In the genomic region with DNA sequence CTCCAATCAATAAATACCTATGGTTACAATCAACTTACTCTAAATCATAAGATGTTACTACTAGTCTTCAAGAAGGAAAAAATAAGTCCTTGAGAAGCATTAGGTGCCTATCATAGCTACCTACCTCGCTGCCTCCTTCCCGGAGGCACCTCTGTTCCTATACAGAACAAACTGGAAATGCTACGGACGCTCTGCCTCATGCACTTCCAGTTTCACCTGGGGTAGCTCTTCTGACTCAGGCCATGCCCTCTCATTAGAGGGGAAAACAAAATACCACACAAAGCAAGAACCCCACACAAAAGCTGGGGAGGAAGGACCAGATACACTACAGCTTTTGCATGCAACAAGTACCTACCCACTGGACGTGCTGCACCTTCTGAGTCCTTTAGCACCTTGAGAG, we compare ENCODE assay signal across 22 cellular contexts. TPM values are rescaled to one million over a fixed set of nuclear protein-coding genes. Genes with fewer than 3 reads are reported as not detected.
"Had no signal": no experiment of that assay in that cellular context is flagged by ENCODE, and none has a peak within 500 bp of the region (broad histone marks: within the 10 kb centered on the region; RNA-seq: fewer than 3 reads in every experiment).

No MANE protein-coding gene starts in this region.

- H3K4me1 ChIP-seq: testis had no signal

- H3K9me3 ChIP-seq: gastroesophageal sphincter, right atrium auricular region, testis, transverse colon had no signal

- FAIRE-seq: bronchial epithelial cell, colon, kidney had no signal

- H3K4me3 ChIP-seq: gastroesophageal sphincter, right atrium auricular region, testis, transverse colon had no signal

- ATAC-seq: activated CD4-positive, alpha-beta T cell treated with anti-CD3 and anti-CD28 coated beads for 36 hours; activated CD8-positive, alpha-beta memory T cell treated with anti-CD3 and anti-CD28 coated beads, Interleukin-2, amount 10 ng/mL, durations not matched to agents 7 days and 5 days; activated CD8-positive, alpha-beta T cell treated with anti-CD3 and anti-CD28 coated beads, Interleukin-2, amount 10 ng/mL, durations not matched to agents 7 days and 5 days; gastroesophageal sphincter; left colon; natural killer cell; stimulated activated naive CD8-positive, alpha-beta T cell treated with anti-CD3 and anti-CD28 coated beads, Interleukin-15, Interleukin-2, amounts not matched to agents 100 U/mL and 50 U/mL, for 24 hours had no signal

- H3K27ac ChIP-seq: gastroesophageal sphincter, right atrium auricular region, testis, transverse colon had no signal

- H3K36me3 ChIP-seq: transverse colon had no signal

- DNase-seq: activated CD4-positive, alpha-beta T cell treated with anti-CD3 and anti-CD28 coated beads for 36 hours; activated CD4-positive, CD25-positive, alpha-beta regulatory T cell; activated CD8-positive, alpha-beta memory T cell treated with anti-CD3 and anti-CD28 coated beads, Interleukin-2, amount 10 ng/mL, durations not matched to agents 7 days and 5 days; activated CD8-positive, alpha-beta T cell treated with anti-CD3 and anti-CD28 coated beads, Interleukin-2, amount 10 ng/mL, durations not matched to agents 7 days and 5 days; activated T-cell treated with anti-CD3 and anti-CD28 coated beads, Interleukin-2, amount 50 U/mL, for 48 hours; anterior cingulate cortex; effector CD8-positive, alpha-beta T cell; erythroblast; hippocampal formation; immature natural killer cell; kidney; left colon; natural killer cell; stimulated activated CD4-positive, alpha-beta T cell treated with anti-CD3 and anti-CD28 coated beads, Interleukin-4, amount 100 ng/mL, for 1 hour; stimulated activated naive CD8-positive, alpha-beta T cell treated with anti-CD3 and anti-CD28 coated beads, Interleukin-15, Interleukin-2, amounts not matched to agents 100 U/mL and 50 U/mL, for 24 hours; testis; transverse colon had no signal

- H3K27me3 ChIP-seq: gastroesophageal sphincter, right atrium auricular region, testis, transverse colon had no signal

RNA-seq across cellular contexts. Expression of a gene that starts 12.4 kb away (rescaled TPM):
- total RNA-seq: mononuclear cell had no signal
- polyA plus RNA-seq: immature natural killer cell had no signal
